Comparison of ENCODE assay signal across 21 cellular contexts in genomic region chr1:245434285-245434684, GRCh38.
DNase-seq lines count a peak whose midpoint lies in the region; ATAC-seq, FAIRE-seq and TF ChIP-seq lines count a peak whose summit lies in the region.
"Had no signal": no experiment of that assay in that cellular context is flagged by ENCODE, and none has a peak within 500 bp of the region (broad histone marks: within the 10 kb centered on the region; RNA-seq: fewer than 3 reads in every experiment).

No MANE protein-coding gene starts in this region.

- peak; percentile 21 for DNase-seq in DMS79 treated with DMSO at 0.1 percent for 48 hours (lab: John Stamatoyannopoulos, UW)
- no peak for DNase-seq in DMS79 (lab: John Stamatoyannopoulos, UW)
- peak; percentile 40 for DNase-seq in NCI-H69 (lab: John Stamatoyannopoulos, UW)
- DNase-seq in fibroblast of the aortic adventitia (ENCODE audit: low read depth), result no peak
- DNase-seq in NCI-H2081 treated with DMSO at 0.1 percent for 48 hours (lab: John Stamatoyannopoulos, UW), result no peak
- no peak for DNase-seq in omental fat pad (ENCODE audit: low spot score)
- no peak for DNase-seq in HTR-8/SVneo (ENCODE audit: insufficient read length, low spot score)
- DNase-seq: CD4-positive, alpha-beta T cell; cortex of kidney; gastrocnemius medialis; left lung; mucosa of descending colon; NCI-H1694 treated with DMSO at 0.1 percent for 48 hours; NCI-H446 treated with DMSO at 0.1 percent for 48 hours; SHP77 treated with DMSO at 0.1 percent for 48 hours; stimulated activated CD4-positive, alpha-beta T cell treated with anti-CD3 and anti-CD28 coated beads, Interleukin-15, amount 100 ng/mL, for 24 hours; tibial artery had no signal

- no peak for FAIRE-seq in HTR-8/SVneo (lab: Jason Lieb, UNC)
- FAIRE-seq: A204.1 had no signal

- no peak for ATAC-seq in omental fat pad (ENCODE audit: low FRiP score)
- ATAC-seq: activated CD4-positive, CD25-positive, alpha-beta regulatory T cell treated with anti-CD3 and anti-CD28 coated beads, Interleukin-2, amount 50 U/mL, for 24 hours; gastrocnemius medialis; left lung; mucosa of descending colon; stimulated activated effector memory CD8-positive, alpha-beta T cell treated with anti-CD3 and anti-CD28 coated beads, Interleukin-12 subunit alpha, Interleukin-12 subunit beta, amount 100 ng/mL, for 72 hours had no signal

- H3K4me3 ChIP-seq in fibroblast of the aortic adventitia (ENCODE audit: low read depth, low read length), result no peak overlapping the region
- H3K4me3 ChIP-seq: gastrocnemius medialis, left lung, mucosa of descending colon, tibial artery had no signal

- TF ChIP-seq CTCF in GM12872 (IDR thresholded peaks at IDR 0.05; ENCODE audit: insufficient read depth, low read depth, low read length) (peak; percentile 22; the same call in 1 of the 3 replicates), fibroblast of the aortic adventitia (IDR thresholded peaks at IDR 0.05; ENCODE audit: insufficient read depth, low read length) (peak; percentile 28), omental fat pad (IDR thresholded peaks at IDR 0.05) (no peak)

Comparison
In these comparisons a context has a peak if more than half of its experiments do, and no peak if none do; other contexts are left out.
1. DNase-seq: peak in DMS79 treated with DMSO at 0.1 percent for 48 hours (single experiment) and NCI-H69 (single experiment); none in DMS79 (single experiment), fibroblast of the aortic adventitia (single experiment), NCI-H2081 treated with DMSO at 0.1 percent for 48 hours (single experiment), omental fat pad (single experiment) and HTR-8/SVneo (single experiment).
2. CTCF ChIP-seq: peak in GM12872 (single experiment) and fibroblast of the aortic adventitia (single experiment); none in omental fat pad (0 of 3).